ENCODE assay signal across 1 cellular context in genomic region chr4:183504064-183504929, GRCh38.
TF ChIP-seq lines count a peak whose summit lies in the region.

No MANE protein-coding gene starts in this region.

TF ChIP-seq in IMR-90, 13 proteins besides CTCF, POLR2A, EP300 and RAD21 (continued from another document):
- TF ChIP-seq RFX5 (IDR thresholded peaks at IDR 0.05; ENCODE audit: low read depth, low read length): no peak
- peak; percentile 87; the same call in 1 of the 2 replicates for TF ChIP-seq MAZ (IDR thresholded peaks at IDR 0.05; ENCODE audit: borderline replicate concordance, low read depth, low read length)
- TF ChIP-seq USF2 (IDR thresholded peaks at IDR 0.05; ENCODE audit: low read depth, low read length): no peak
- no peak for TF ChIP-seq CHD1 (IDR thresholded peaks at IDR 0.05; ENCODE audit: low read depth, low read length)
- TF ChIP-seq CEBPB (IDR thresholded peaks at IDR 0.05; ENCODE audit: low read depth, low read length): no peak
- TF ChIP-seq MXI1 (IDR thresholded peaks at IDR 0.05; ENCODE audit: borderline replicate concordance, low read depth, low read length): peak; percentile 66; the same call in 1 of the 2 replicates
